1 cellular context compared by ENCODE assay signal in genomic region chr7:73557108-73557396, GRCh38.
TF ChIP-seq lines count a peak whose summit lies in the region.

No MANE protein-coding gene starts in this region.

TF ChIP-seq in HepG2, 621 proteins besides CTCF, POLR2A, EP300 and RAD21 (continued from another document and continues in another):
- TF ChIP-seq ZMYM3 (CRISPR knock-in tag; IDR thresholded peaks at IDR 0.05) (no peak), CENPX (CRISPR knock-in tag; IDR thresholded peaks at IDR 0.05) (no peak), SMYD3 (CRISPR knock-in tag; IDR thresholded peaks at IDR 0.05) (no peak), ZNF383 (CRISPR knock-in tag; IDR thresholded peaks at IDR 0.05; ENCODE audit: borderline replicate concordance) (no peak), ZBTB4 (CRISPR knock-in tag; IDR thresholded peaks at IDR 0.05; ENCODE audit: borderline replicate concordance) (no peak), FOXK1 (CRISPR knock-in tag; IDR thresholded peaks at IDR 0.05; ENCODE audit: borderline replicate concordance, low read depth) (no peak), ZNF781 (CRISPR knock-in tag; IDR thresholded peaks at IDR 0.05; ENCODE audit: borderline replicate concordance, not compliant biosample characterization) (no peak), THAP7 (CRISPR knock-in tag; IDR thresholded peaks at IDR 0.05) (no peak), AFF4 (CRISPR knock-in tag; IDR thresholded peaks at IDR 0.05) (no peak), ZNF337 (CRISPR knock-in tag; IDR thresholded peaks at IDR 0.05; ENCODE audit: borderline replicate concordance, low read depth) (no peak), CC2D1A (CRISPR knock-in tag; IDR thresholded peaks at IDR 0.05) (no peak), SIN3A (IDR thresholded peaks at IDR 0.05; ENCODE audit: borderline replicate concordance, low read depth, low read length) (0 out of 2 replicates have a peak, but pooled peaks have one; percentile 48), EEA1 (CRISPR knock-in tag; IDR thresholded peaks at IDR 0.05; ENCODE audit: borderline replicate concordance) (no peak), KIAA2018 (CRISPR knock-in tag; IDR thresholded peaks at IDR 0.05; ENCODE audit: borderline replicate concordance) (no peak), SAFB2 (CRISPR knock-in tag; IDR thresholded peaks at IDR 0.05; ENCODE audit: borderline replicate concordance, low read depth) (no peak), CBX2 (IDR thresholded peaks at IDR 0.05; ENCODE audit: low read depth, low read length) (no peak), CBX2 (CRISPR knock-in tag; IDR thresholded peaks at IDR 0.05; ENCODE audit: low read depth) (no peak), WIZ (CRISPR knock-in tag; IDR thresholded peaks at IDR 0.05) (no peak), ZNF556 (CRISPR knock-in tag; IDR thresholded peaks at IDR 0.05; ENCODE audit: borderline replicate concordance) (0 out of 2 replicates have a peak, but pooled peaks have one; percentile 8), RXRB (CRISPR knock-in tag; IDR thresholded peaks at IDR 0.05; ENCODE audit: borderline replicate concordance) (no peak), RELA (CRISPR knock-in tag; IDR thresholded peaks at IDR 0.05) (no peak), ZNF235 (CRISPR knock-in tag; IDR thresholded peaks at IDR 0.05; ENCODE audit: borderline replicate concordance) (no peak), ZNF350 (CRISPR knock-in tag; IDR thresholded peaks at IDR 0.05; ENCODE audit: borderline replicate concordance, low read depth) (no peak), SIX4 (CRISPR knock-in tag; IDR thresholded peaks at IDR 0.05) (no peak), ZNF619 (CRISPR knock-in tag; IDR thresholded peaks at IDR 0.05) (no peak), PAXIP1 (CRISPR knock-in tag; conservative IDR thresholded peaks at IDR 0.05) (no peak), KDM4B (CRISPR knock-in tag; IDR thresholded peaks at IDR 0.05) (no peak), FOXA3 (CRISPR knock-in tag; IDR thresholded peaks at IDR 0.05) (no peak), ZBTB3 (CRISPR knock-in tag; IDR thresholded peaks at IDR 0.05; ENCODE audit: borderline replicate concordance, low read depth) (no peak), ZNF3 (CRISPR knock-in tag; IDR thresholded peaks at IDR 0.05) (no peak)
- TF ChIP-seq, protein P1, sequence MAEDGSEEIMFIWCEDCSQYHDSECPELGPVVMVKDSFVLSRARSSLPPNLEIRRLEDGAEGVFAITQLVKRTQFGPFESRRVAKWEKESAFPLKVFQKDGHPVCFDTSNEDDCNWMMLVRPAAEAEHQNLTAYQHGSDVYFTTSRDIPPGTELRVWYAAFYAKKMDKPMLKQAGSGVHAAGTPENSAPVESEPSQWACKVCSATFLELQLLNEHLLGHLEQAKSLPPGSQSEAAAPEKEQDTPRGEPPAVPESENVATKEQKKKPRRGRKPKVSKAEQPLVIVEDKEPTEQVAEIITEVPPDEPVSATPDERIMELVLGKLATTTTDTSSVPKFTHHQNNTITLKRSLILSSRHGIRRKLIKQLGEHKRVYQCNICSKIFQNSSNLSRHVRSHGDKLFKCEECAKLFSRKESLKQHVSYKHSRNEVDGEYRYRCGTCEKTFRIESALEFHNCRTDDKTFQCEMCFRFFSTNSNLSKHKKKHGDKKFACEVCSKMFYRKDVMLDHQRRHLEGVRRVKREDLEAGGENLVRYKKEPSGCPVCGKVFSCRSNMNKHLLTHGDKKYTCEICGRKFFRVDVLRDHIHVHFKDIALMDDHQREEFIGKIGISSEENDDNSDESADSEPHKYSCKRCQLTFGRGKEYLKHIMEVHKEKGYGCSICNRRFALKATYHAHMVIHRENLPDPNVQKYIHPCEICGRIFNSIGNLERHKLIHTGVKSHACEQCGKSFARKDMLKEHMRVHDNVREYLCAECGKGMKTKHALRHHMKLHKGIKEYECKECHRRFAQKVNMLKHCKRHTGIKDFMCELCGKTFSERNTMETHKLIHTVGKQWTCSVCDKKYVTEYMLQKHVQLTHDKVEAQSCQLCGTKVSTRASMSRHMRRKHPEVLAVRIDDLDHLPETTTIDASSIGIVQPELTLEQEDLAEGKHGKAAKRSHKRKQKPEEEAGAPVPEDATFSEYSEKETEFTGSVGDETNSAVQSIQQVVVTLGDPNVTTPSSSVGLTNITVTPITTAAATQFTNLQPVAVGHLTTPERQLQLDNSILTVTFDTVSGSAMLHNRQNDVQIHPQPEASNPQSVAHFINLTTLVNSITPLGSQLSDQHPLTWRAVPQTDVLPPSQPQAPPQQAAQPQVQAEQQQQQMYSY (CRISPR knock-in tag; IDR thresholded peaks at IDR 0.05): peak; percentile 84
- TF ChIP-seq, protein P2, sequence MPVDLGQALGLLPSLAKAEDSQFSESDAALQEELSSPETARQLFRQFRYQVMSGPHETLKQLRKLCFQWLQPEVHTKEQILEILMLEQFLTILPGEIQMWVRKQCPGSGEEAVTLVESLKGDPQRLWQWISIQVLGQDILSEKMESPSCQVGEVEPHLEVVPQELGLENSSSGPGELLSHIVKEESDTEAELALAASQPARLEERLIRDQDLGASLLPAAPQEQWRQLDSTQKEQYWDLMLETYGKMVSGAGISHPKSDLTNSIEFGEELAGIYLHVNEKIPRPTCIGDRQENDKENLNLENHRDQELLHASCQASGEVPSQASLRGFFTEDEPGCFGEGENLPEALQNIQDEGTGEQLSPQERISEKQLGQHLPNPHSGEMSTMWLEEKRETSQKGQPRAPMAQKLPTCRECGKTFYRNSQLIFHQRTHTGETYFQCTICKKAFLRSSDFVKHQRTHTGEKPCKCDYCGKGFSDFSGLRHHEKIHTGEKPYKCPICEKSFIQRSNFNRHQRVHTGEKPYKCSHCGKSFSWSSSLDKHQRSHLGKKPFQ (CRISPR knock-in tag; IDR thresholded peaks at IDR 0.05; ENCODE audit: insufficient replicate concordance): no peak
